8 cellular contexts compared by ENCODE assay signal in the genomic region with DNA sequence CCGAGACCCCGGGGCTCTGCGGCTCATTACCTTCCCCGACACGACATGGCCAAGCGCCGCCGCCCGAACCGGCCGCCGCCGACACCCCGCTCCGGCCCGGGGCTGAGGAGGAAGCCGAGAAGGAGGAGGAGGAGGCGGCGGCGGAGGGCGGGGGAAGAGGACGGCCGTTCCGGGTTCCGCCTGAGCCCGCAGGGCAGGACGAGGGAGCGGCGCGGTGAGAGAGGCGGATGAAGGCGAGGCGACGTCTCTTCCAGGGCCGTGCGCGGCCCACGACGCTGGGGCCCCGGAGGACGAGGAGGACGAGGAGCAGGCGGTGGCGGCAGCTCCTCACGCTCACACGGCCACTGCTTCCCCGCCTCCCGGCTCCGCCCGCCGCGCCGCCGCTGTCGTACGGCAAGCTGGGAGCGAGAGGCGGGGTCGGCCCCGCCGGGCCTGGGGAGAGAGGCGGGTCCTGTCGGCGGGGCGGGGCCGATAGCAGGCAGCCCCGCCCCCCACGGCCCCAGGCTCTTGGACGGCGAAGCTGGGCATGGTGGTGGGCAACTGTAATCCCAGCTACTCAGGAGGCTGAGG. TPM values are rescaled to one million over a fixed set of nuclear protein-coding genes. Genes with fewer than 3 reads are reported as not detected.
DNase-seq lines count a peak whose midpoint lies in the region; ATAC-seq, FAIRE-seq and TF ChIP-seq lines count a peak whose summit lies in the region.
"Not testable (repeated sequence)": the region's sequence is repeated elsewhere in the genome, so short reads cannot be mapped to it uniquely, and the experiment has no call there.

No MANE protein-coding gene starts in this region.

- not testable (repeated sequence) for H3K9me3 ChIP-seq in HUES64 (ENCODE audit: insufficient read depth, low read depth, low read length); OCI-LY3 (ENCODE audit: insufficient read depth, low read length); endothelial cell of umbilical vein (replicated peaks; ENCODE audit: control insufficient read depth, insufficient read depth, low read length)

- not testable (repeated sequence) for H4K20me1 ChIP-seq in OCI-LY3 (ENCODE audit: insufficient read depth, low read length); endothelial cell of umbilical vein (replicated peaks; ENCODE audit: control insufficient read depth, extremely low read depth, insufficient read depth, low read length)

- BruUV-seq in endothelial cell of umbilical vein (replicated peaks; lab: Mats Ljungman, UMichigan): not testable (repeated sequence)

- under 1% methylated on average over 70 of the region's 70 CpGs for WGBS in HUES64

- dilution Hi-C loops in endothelial cell of umbilical vein (cut with MboI; ENCODE audit: extremely low pct_ligation_motif_present, low sequenced_read_pairs): not testable (repeated sequence)

- CTCF ChIA-PET in endothelial cell of umbilical vein (lab: Charles Lee): interaction anchor here (1.1 kb wide), 2 partner anchors 9 to 243 kb away, joined by 3 to 4 read pairs; no protein-coding TSS in a partner anchor

- FAIRE-seq in endothelial cell of umbilical vein (lab: Jason Lieb, UNC): not testable (repeated sequence)

- not testable (repeated sequence) for H3K4me1 ChIP-seq in HUES64 (ENCODE audit: insufficient read depth, low read length); OCI-LY3 (ENCODE audit: low read length); endothelial cell of umbilical vein (ENCODE audit: control insufficient read depth, extremely low read depth, insufficient read depth, low read length)

- peak overlapping the region; percentile 87 for H3K4me3 ChIP-seq in HUES64 (ENCODE audit: low read length)
- H3K4me3 ChIP-seq in OCI-LY3 (ENCODE audit: low read length): peak overlapping the region; percentile 78
- H3K4me3 ChIP-seq in endothelial cell of umbilical vein (replicated peaks in 1 of 3; ENCODE audit: insufficient read depth in 1 of 3, low read depth in 1 of 3, low read length in 3 of 3): peak overlapping the region; percentile 54 to 72 (median 56)

- H3K79me2 ChIP-seq in OCI-LY3 (ENCODE audit: low read length): peaks cover 27% of the 10 kb centered on the region
- peaks cover 18% of the 10 kb centered on the region for H3K79me2 ChIP-seq in endothelial cell of umbilical vein (ENCODE audit: control insufficient read depth, insufficient read depth, low read length)

- peak; percentile 68 for ATAC-seq in GM21526 (IDR thresholded peaks at IDR 0.05; ENCODE audit: low FRiP score, unreplicated experiment)

- peak overlapping the region; percentile 34; the same call in 1 of the 2 replicates for H2AFZ ChIP-seq in OCI-LY3 (ENCODE audit: low read depth, low read length)
- H2AFZ ChIP-seq in endothelial cell of umbilical vein (ENCODE audit: low read depth, low read length): peak overlapping the region; percentile 88

- not testable (repeated sequence) for TF ChIP-seq CTCF in OCI-LY3 (IDR thresholded peaks at IDR 0.05; ENCODE audit: low read depth, low read length); endothelial cell of umbilical vein (IDR thresholded peaks at IDR 0.05; ENCODE audit: extremely low read depth in 1 of 2, insufficient read depth in 1 of 2, low read depth in 1 of 2, low read length in 2 of 2)

- H3K4me2 ChIP-seq in OCI-LY3 (ENCODE audit: low read length) (peak overlapping the region; percentile 69), endothelial cell of umbilical vein (ENCODE audit: insufficient read depth, low read length) (peak overlapping the region; percentile 61)

- TF ChIP-seq POLR2A in endothelial cell of umbilical vein (IDR thresholded peaks at IDR 0.05; ENCODE audit: low read depth, low read length): not testable (repeated sequence)

- H3K9ac ChIP-seq in HUES64 (ENCODE audit: low read depth, low read length): peak overlapping the region; percentile 78
- H3K9ac ChIP-seq in OCI-LY3 (ENCODE audit: low read length): peak overlapping the region; percentile 63
- peak overlapping the region; percentile 16 for H3K9ac ChIP-seq in endothelial cell of umbilical vein (replicated peaks; ENCODE audit: extremely low read depth, insufficient read depth, low read length)

- in situ Hi-C loops in Caki2 (cut with HindIII; ENCODE audit: low pct_unique_long_range_greater_than_20kb, low sequenced_read_pairs): not testable (repeated sequence)

- H3K27ac ChIP-seq in HUES64 (ENCODE audit: low read depth, low read length) (peak overlapping the region; percentile 80; the same call in 1 of the 2 replicates), OCI-LY3 (ENCODE audit: low read length) (peak overlapping the region; percentile 64), endothelial cell of umbilical vein (ENCODE audit: insufficient read depth, low read depth, low read length) (peak overlapping the region; percentile 63)

- not testable (repeated sequence) for H3K9me1 ChIP-seq in endothelial cell of umbilical vein (replicated peaks; ENCODE audit: control insufficient read depth, extremely low read depth, insufficient read depth, low read length)

- H3K36me3 ChIP-seq in HUES64 (ENCODE audit: insufficient read depth, low read length); OCI-LY3 (replicated peaks; ENCODE audit: low read depth, low read length); endothelial cell of umbilical vein (ENCODE audit: control insufficient read depth in 2 of 2, extremely low read depth in 1 of 2, insufficient read depth in 2 of 2, low read length in 2 of 2): not testable (repeated sequence)

- POLR2A ChIA-PET in endothelial cell of umbilical vein (lab: Charles Lee): interaction anchor here (0.7 to 0.8 kb wide), 2 partner anchors 36 to 80 kb away, joined by 3 read pairs; no protein-coding TSS in a partner anchor

- intact Hi-C loops in endothelial cell of umbilical vein (cut with micrococcal nuclease): loop anchor here (1.0 to 2.0 kb wide), 3 partner anchors 15 to 36 kb away; a partner anchor contains a TSS

- not testable (repeated sequence) for H3K27me3 ChIP-seq in HUES64 (ENCODE audit: insufficient read depth, low read length); OCI-LY3 (ENCODE audit: low read depth, low read length); endothelial cell of umbilical vein (ENCODE audit: control insufficient read depth in 2 of 2, insufficient read depth in 2 of 2, low read length in 2 of 2)

- peak; percentile 92 for DNase-seq in Caki2 (ENCODE audit: low read depth)
- peak; percentile 81 for DNase-seq in activated T-cell treated with anti-CD3 and anti-CD28 coated beads for 24 hours (ENCODE audit: low read depth)
- peak; percentile 82 for DNase-seq in endothelial cell of umbilical vein (ENCODE audit: low read depth, low spot score)
- DNase-seq in middle frontal gyrus (ENCODE audit: extremely low spot score, low spot score): peak; percentile 53
- DNase-seq in stimulated activated CD8-positive, alpha-beta memory T cell treated with anti-CD3 and anti-CD28 coated beads, Interleukin-15, amount 100 ng/mL, for 48 hours (ENCODE audit: low read depth in 2 of 2): peak; percentile 78 to 79

RNA-seq across cellular contexts. Expression of a gene that starts 20.0 kb away (rescaled TPM):
- 123 and 162 TPM in 2 replicates for total RNA-seq in Caki2 (2014; rRNA removed; shearing (Covaris generic); ENCODE audit: low replicate concordance)
- 34.4 TPM for polyA plus RNA-seq in HUES64 (2013, experiment 1 of 2)
- polyA plus RNA-seq in HUES64 (2013, experiment 2 of 2): 28.2 TPM
- 75.7 and 76.4 TPM in 2 replicates for total RNA-seq in endothelial cell of umbilical vein
- polyA plus RNA-seq in endothelial cell of umbilical vein: 35.3 and 47.2 TPM in 2 replicates
- 48.0 and 56.1 TPM in 2 replicates for polyA plus RNA-seq in endothelial cell of umbilical vein (2011; cell fraction: cytosol; rRNA removed)
- 130 and 138 TPM in 2 replicates for polyA plus RNA-seq in endothelial cell of umbilical vein (2011; cell fraction: nucleus; rRNA removed)
- polyA plus RNA-seq in endothelial cell of umbilical vein (2012): 52.5 and 59.5 TPM in 2 replicates
- polyA minus RNA-seq in endothelial cell of umbilical vein: 33.7 and 38.6 TPM in 2 replicates
- polyA minus RNA-seq in endothelial cell of umbilical vein (2011; cell fraction: cytosol; rRNA and poly(A)+ RNA removed): 11.7 TPM
- 24.5 and 26.9 TPM in 2 replicates for polyA minus RNA-seq in endothelial cell of umbilical vein (2011; cell fraction: nucleus; rRNA and poly(A)+ RNA removed)

RNA-seq across cellular contexts. Expression of a gene that starts 35.2 kb away (rescaled TPM):
- 39.6 and 56.6 TPM in 2 replicates for total RNA-seq in Caki2 (2014; rRNA removed; shearing (Covaris generic); ENCODE audit: low replicate concordance)
- polyA plus RNA-seq in HUES64 (2013, experiment 1 of 2): 19.3 TPM
- polyA plus RNA-seq in HUES64 (2013, experiment 2 of 2): 19.7 TPM
- total RNA-seq in endothelial cell of umbilical vein: 57.4 and 63.0 TPM in 2 replicates
- 37.0 and 37.1 TPM in 2 replicates for polyA plus RNA-seq in endothelial cell of umbilical vein
- polyA plus RNA-seq in endothelial cell of umbilical vein (2011; cell fraction: cytosol; rRNA removed): 20.6 and 29.2 TPM in 2 replicates
- polyA plus RNA-seq in endothelial cell of umbilical vein (2011; cell fraction: nucleus; rRNA removed): 37.8 and 42.1 TPM in 2 replicates
- 34.0 and 36.5 TPM in 2 replicates for polyA plus RNA-seq in endothelial cell of umbilical vein (2012)
- polyA minus RNA-seq in endothelial cell of umbilical vein: 29.9 and 35.0 TPM in 2 replicates
- 23.9 TPM for polyA minus RNA-seq in endothelial cell of umbilical vein (2011; cell fraction: cytosol; rRNA and poly(A)+ RNA removed)
- 17.0 and 20.7 TPM in 2 replicates for polyA minus RNA-seq in endothelial cell of umbilical vein (2011; cell fraction: nucleus; rRNA and poly(A)+ RNA removed)

RNA-seq across cellular contexts. Expression of a gene that starts 39.5 kb away (rescaled TPM):
- total RNA-seq in Caki2 (2014; rRNA removed; shearing (Covaris generic); ENCODE audit: low replicate concordance): not detected in 2 replicates
- polyA plus RNA-seq in HUES64 (2013, experiment 1 of 2): 1.2 TPM
- 3.0 TPM for polyA plus RNA-seq in HUES64 (2013, experiment 2 of 2)
- 1.3 TPM in 1 of 2 replicates, not detected in the other for total RNA-seq in endothelial cell of umbilical vein
- not detected in 2 replicates for polyA plus RNA-seq in endothelial cell of umbilical vein
- polyA plus RNA-seq in endothelial cell of umbilical vein (2011; cell fraction: cytosol; rRNA removed): not detected in 2 replicates
- not detected in 2 replicates for polyA plus RNA-seq in endothelial cell of umbilical vein (2011; cell fraction: nucleus; rRNA removed)
- not detected in 2 replicates for polyA plus RNA-seq in endothelial cell of umbilical vein (2012)
- polyA minus RNA-seq in endothelial cell of umbilical vein: not detected in 2 replicates
- not detected for polyA minus RNA-seq in endothelial cell of umbilical vein (2011; cell fraction: cytosol; rRNA and poly(A)+ RNA removed)
- polyA minus RNA-seq in endothelial cell of umbilical vein (2011; cell fraction: nucleus; rRNA and poly(A)+ RNA removed): not detected in 2 replicates

RNA-seq across cellular contexts. Expression of a gene that starts 47.2 kb away (rescaled TPM):
- not detected in 2 replicates for total RNA-seq in Caki2 (2014; rRNA removed; shearing (Covaris generic); ENCODE audit: low replicate concordance)
- 0.65 TPM for polyA plus RNA-seq in HUES64 (2013, experiment 1 of 2)
- polyA plus RNA-seq in HUES64 (2013, experiment 2 of 2): 2.0 TPM
- total RNA-seq in endothelial cell of umbilical vein: 0.75 and 1.2 TPM in 2 replicates
- polyA plus RNA-seq in endothelial cell of umbilical vein: 0.06 and 0.07 TPM in 2 replicates
- 0.08 and 0.12 TPM in 2 replicates for polyA plus RNA-seq in endothelial cell of umbilical vein (2011; cell fraction: cytosol; rRNA removed)
- 0.24 and 0.64 TPM in 2 replicates for polyA plus RNA-seq in endothelial cell of umbilical vein (2011; cell fraction: nucleus; rRNA removed)
- polyA plus RNA-seq in endothelial cell of umbilical vein (2012): 0.50 and 0.55 TPM in 2 replicates
- 0.19 and 0.39 TPM in 2 replicates for polyA minus RNA-seq in endothelial cell of umbilical vein
- not detected for polyA minus RNA-seq in endothelial cell of umbilical vein (2011; cell fraction: cytosol; rRNA and poly(A)+ RNA removed)
- 0.77 TPM in 1 of 2 replicates, not detected in the other for polyA minus RNA-seq in endothelial cell of umbilical vein (2011; cell fraction: nucleus; rRNA and poly(A)+ RNA removed)

Comparison
In these comparisons a context has a peak if more than half of its experiments do, and no peak if none do; other contexts are left out.
1. Peak in every context shown above with its lines: DNase-seq, ATAC-seq, H3K4me3 ChIP-seq and H3K27ac ChIP-seq.
2. H3K9ac ChIP-seq: peak in every context shown above with its lines; median percentile 78 in HUES64; 63 in OCI-LY3; 16 in endothelial cell of umbilical vein.